ENCODE assay signal across 8 cellular contexts in genomic region chr16:58685084-58685449, GRCh38. TPM values are rescaled to one million over a fixed set of nuclear protein-coding genes. Genes with fewer than 3 reads are reported as not detected.
DNase-seq lines count a peak whose midpoint lies in the region; ATAC-seq and TF ChIP-seq lines count a peak whose summit lies in the region.

No MANE protein-coding gene starts in this region.

- H3K4me1 Mint-ChIP-seq in dendritic cell treated with granulocyte-macrophage colony-stimulating factor and Interleukin-4, amounts not matched to agents 40 ng/mL and 50 ng/mL, for 4 days (ENCODE audit: low read depth), result peaks cover 44% of the 10 kb centered on the region
- H3K4me1 Mint-ChIP-seq in neural crest cell, result peaks cover 18% of the 10 kb centered on the region

- no peak overlapping the region for H3K27ac ChIP-seq in BLaER1

- peak overlapping the region; percentile 84 for H3K4me3 Mint-ChIP-seq in dendritic cell treated with granulocyte-macrophage colony-stimulating factor and Interleukin-4, amounts not matched to agents 40 ng/mL and 50 ng/mL, for 4 days
- peak overlapping the region; percentile 98 for H3K4me3 Mint-ChIP-seq in neural crest cell

- H3K36me3 ChIP-seq in BLaER1, result peaks cover 5% of the 10 kb centered on the region; the same call in 1 of the 2 replicates

- DNase-seq in Jurkat, Clone E6-1 (ENCODE audit: low read depth, low spot score), result no peak
- no peak for DNase-seq in neural crest cell (ENCODE audit: low read depth, low spot score)
- no peak for DNase-seq in NAMALWA (ENCODE audit: low spot score)
- no peak for DNase-seq in HuH-7.5 (ENCODE audit: low spot score)
- no peak for DNase-seq in T-helper 9 cell

- no peak for TF ChIP-seq CTCF in neural crest cell (conservative IDR thresholded peaks at IDR 0.05)

- H3K27me3 ChIP-seq in BLaER1, result no peaks in the 10 kb centered on the region

- H3K4me2 ChIP-seq in BLaER1, result peak overlapping the region; percentile 96

- H3K9me3 Mint-ChIP-seq in dendritic cell treated with granulocyte-macrophage colony-stimulating factor and Interleukin-4, amounts not matched to agents 40 ng/mL and 50 ng/mL, for 4 days, result no peaks in the 10 kb centered on the region
- no peaks in the 10 kb centered on the region for H3K9me3 Mint-ChIP-seq in neural crest cell

- H4K20me1 ChIP-seq in BLaER1, result no peaks in the 10 kb centered on the region

- peaks cover 45% of the 10 kb centered on the region for H3K36me3 Mint-ChIP-seq in dendritic cell treated with granulocyte-macrophage colony-stimulating factor and Interleukin-4, amounts not matched to agents 40 ng/mL and 50 ng/mL, for 4 days (ENCODE audit: low read depth)
- H3K36me3 Mint-ChIP-seq in neural crest cell (ENCODE audit: low read depth), result no peaks in the 10 kb centered on the region

- H3K27ac Mint-ChIP-seq in dendritic cell treated with granulocyte-macrophage colony-stimulating factor and Interleukin-4, amounts not matched to agents 40 ng/mL and 50 ng/mL, for 4 days, result peak overlapping the region; percentile 88
- H3K27ac Mint-ChIP-seq in neural crest cell (ENCODE audit: unreplicated experiment), result no peak overlapping the region

- no peak overlapping the region for H3K9ac ChIP-seq in BLaER1

- H3K27me3 Mint-ChIP-seq in dendritic cell treated with granulocyte-macrophage colony-stimulating factor and Interleukin-4, amounts not matched to agents 40 ng/mL and 50 ng/mL, for 4 days, result peaks cover 2% of the 10 kb centered on the region
- peaks cover 12% of the 10 kb centered on the region for H3K27me3 Mint-ChIP-seq in neural crest cell (ENCODE audit: low read depth)

- H3K9me3 ChIP-seq in BLaER1, result no peaks in the 10 kb centered on the region

- ATAC-seq in HG02642 (IDR thresholded peaks at IDR 0.05; ENCODE audit: poor library complexity, unreplicated experiment), result no peak

- H3K4me3 ChIP-seq in BLaER1, result peak overlapping the region; percentile 84; the same call in 1 of the 2 replicates
- H3K4me3 ChIP-seq in Jurkat, Clone E6-1 (ENCODE audit: low read length), result peak overlapping the region; percentile 90; the same call in 1 of the 2 replicates

- intact Hi-C loops in dendritic cell treated with granulocyte-macrophage colony-stimulating factor and Interleukin-4, amounts not matched to agents 40 ng/mL and 50 ng/mL, for 4 days (cut with micrococcal nuclease), result no loop called here

- peaks cover 12% of the 10 kb centered on the region for H3K4me1 ChIP-seq in BLaER1

RNA-seq across cellular contexts. Expression of gene SLC38A7, which starts 0.5 kb away (rescaled TPM):
- polyA plus RNA-seq in Jurkat, Clone E6-1 (2012; ENCODE audit: insufficient read depth, insufficient read length), result 8.8 TPM
- 31.7 and 31.8 TPM in 2 replicates for total RNA-seq in neural crest cell

RNA-seq across cellular contexts. Expression of gene GOT2, which starts 49.0 kb away (rescaled TPM):
- polyA plus RNA-seq in Jurkat, Clone E6-1 (2012; ENCODE audit: insufficient read depth, insufficient read length), result 107 TPM
- 128 and 133 TPM in 2 replicates for total RNA-seq in neural crest cell

RNA-seq across cellular contexts. Expression of gene CNOT1, which starts 55.4 kb away (rescaled TPM):
- 153 TPM for polyA plus RNA-seq in Jurkat, Clone E6-1 (2012; ENCODE audit: insufficient read depth, insufficient read length)
- 247 and 254 TPM in 2 replicates for total RNA-seq in neural crest cell
